8 cellular contexts compared by ENCODE assay signal in the genomic region with DNA sequence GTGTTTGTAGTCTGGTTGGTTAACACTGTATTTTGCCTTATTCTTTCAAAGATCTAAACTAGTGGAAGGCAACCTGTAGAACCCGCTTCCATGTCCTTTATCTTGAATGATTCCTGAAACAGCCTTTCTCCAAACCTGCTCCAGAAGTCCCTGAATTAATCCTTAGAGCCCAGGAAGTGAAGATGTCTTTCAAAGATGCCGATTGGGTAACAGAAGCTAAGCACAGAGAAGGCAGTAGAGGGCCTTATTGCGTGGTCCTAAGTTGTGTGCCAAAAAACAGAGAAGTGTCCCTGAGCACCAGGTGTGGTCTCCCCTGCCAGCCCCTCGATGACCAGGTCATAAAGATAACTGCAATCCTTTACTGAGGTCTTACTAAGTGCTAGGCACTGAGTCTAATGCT. TPM values are rescaled to one million over a fixed set of nuclear protein-coding genes. Genes with fewer than 3 reads are reported as not detected.
DNase-seq lines count a peak whose midpoint lies in the region; ATAC-seq and TF ChIP-seq lines count a peak whose summit lies in the region.

No MANE protein-coding gene starts in this region.

- no peaks in the 10 kb centered on the region for H3K9me3 ChIP-seq in CD4-positive, alpha-beta T cell (ENCODE audit: control insufficient read depth, low read length)
- H3K9me3 ChIP-seq in mucosa of descending colon, result no peaks in the 10 kb centered on the region

- H3K36me3 Mint-ChIP-seq in CD4-positive, alpha-beta T cell (ENCODE audit: low read depth), result no peaks in the 10 kb centered on the region

- H3K4me3 ChIP-seq in coronary artery (peak overlapping the region; percentile 89), mucosa of descending colon (no peak overlapping the region)

- peak overlapping the region; percentile 94 for H3K4me3 Mint-ChIP-seq in CD4-positive, alpha-beta T cell

- no peak overlapping the region for H3K27ac ChIP-seq in CD4-positive, alpha-beta T cell (ENCODE audit: low read depth, low read length)
- H3K27ac ChIP-seq in coronary artery, result peak overlapping the region in 1 of 2 donors; percentile 88

- ATAC-seq in CD4-positive, alpha-beta T cell (ENCODE audit: poor library complexity), result no peak
- ATAC-seq in GM21786 (IDR thresholded peaks at IDR 0.05; ENCODE audit: unreplicated experiment), result peak; percentile 20
- ATAC-seq in mucosa of descending colon, result peak; percentile 39
- ATAC-seq in HG02571 (IDR thresholded peaks at IDR 0.05; ENCODE audit: unreplicated experiment), result no peak

- no peaks in the 10 kb centered on the region for H3K27me3 Mint-ChIP-seq in CD4-positive, alpha-beta T cell

- DNase-seq in CD4-positive, alpha-beta T cell, result no peak
- DNase-seq in OCI-M1 (lab: John Stamatoyannopoulos, UW) (peak; percentile 73), coronary artery (ENCODE audit: low spot score) (no peak), mucosa of descending colon (peak in 1 of 3 donors; percentile 2), occipital lobe (lab: John Stamatoyannopoulos, UW) (no peak), cortex of kidney (lab: John Stamatoyannopoulos, UW) (no peak)

- no peaks in the 10 kb centered on the region for H3K27me3 ChIP-seq in CD4-positive, alpha-beta T cell (ENCODE audit: control insufficient read depth, insufficient read depth, low read length)

- POLR2A ChIA-PET in CD4-positive, alpha-beta T cell (lab: Charles Lee), result interaction anchor here (0.6 to 2.3 kb wide), 11 partner anchors 11 to 437 kb away, joined by 3 to 55 read pairs (median 4); a partner anchor contains a TSS

- intact Hi-C loops in CD4-positive, alpha-beta T cell (cut with DNase I, micrococcal nuclease), result loop anchor here (2.0 kb wide), 2 partner anchors 24 to 32 kb away; a partner anchor contains a TSS
- intact Hi-C loops in mucosa of descending colon (cut with DNase I, micrococcal nuclease), result no loop called here

- TF ChIP-seq CTCF in CD4-positive, alpha-beta T cell (IDR thresholded peaks at IDR 0.05), result no peak
- no peak for TF ChIP-seq CTCF in coronary artery (IDR thresholded peaks at IDR 0.05)
- no peak for TF ChIP-seq CTCF in mucosa of descending colon (IDR thresholded peaks at IDR 0.05)

- CTCF ChIA-PET in CD4-positive, alpha-beta T cell (lab: Charles Lee), result interaction anchor here (0.6 to 1.8 kb wide), 11 partner anchors 12 to 277 kb away, joined by 3 to 11 read pairs (median 3); a partner anchor contains a TSS

- peaks cover 13% of the 10 kb centered on the region for H3K4me1 Mint-ChIP-seq in CD4-positive, alpha-beta T cell (ENCODE audit: low read depth)

- H3K36me3 ChIP-seq in mucosa of descending colon (ENCODE audit: low read depth), result no peaks in the 10 kb centered on the region

- no peaks in the 10 kb centered on the region for H3K9me3 Mint-ChIP-seq in CD4-positive, alpha-beta T cell

- peak overlapping the region; percentile 91 for H3K27ac Mint-ChIP-seq in CD4-positive, alpha-beta T cell

- H3K4me1 ChIP-seq in mucosa of descending colon (ENCODE audit: low read depth), result no peaks in the 10 kb centered on the region

RNA-seq across cellular contexts. Expression of a gene that starts 19.1 kb away (rescaled TPM):
- total RNA-seq in CD4-positive, alpha-beta T cell, result 1 to 10 TPM; 7.3 to 7.4 TPM
- 1 to 10 TPM; 7.4 to 9.5 (median 8.3) TPM for total RNA-seq in mucosa of descending colon
- 14.7 TPM for total RNA-seq in occipital lobe

RNA-seq across cellular contexts. Expression of a gene that starts 24.9 kb away (rescaled TPM):
- total RNA-seq in CD4-positive, alpha-beta T cell, result 1 to 10 TPM; 5.1 to 5.5 TPM
- total RNA-seq in mucosa of descending colon (1 to 10 TPM; 3.9 to 7.1 (median 4.0) TPM), occipital lobe (0.62 TPM)

RNA-seq across cellular contexts. Expression of a gene that starts 36.4 kb away (rescaled TPM):
- total RNA-seq in CD4-positive, alpha-beta T cell, result 10 to 100 TPM; 23.2 to 25.1 TPM
- 10 to 100 TPM; 11.6 to 26.7 (median 16.6) TPM for total RNA-seq in mucosa of descending colon
- 28.2 TPM for total RNA-seq in occipital lobe

Comparison
In these comparisons a context has a peak if more than half of its experiments do, and no peak if none do; other contexts are left out.
1. ATAC-seq: peak in GM21786 (single experiment) and mucosa of descending colon (single experiment); none in CD4-positive, alpha-beta T cell (single experiment) and HG02571 (single experiment).
2. intact Hi-C loops: an anchor here in CD4-positive, alpha-beta T cell (2.0 kb wide); none called in mucosa of descending colon.